ENCODE assay signal across 8 cellular contexts in the genomic region with DNA sequence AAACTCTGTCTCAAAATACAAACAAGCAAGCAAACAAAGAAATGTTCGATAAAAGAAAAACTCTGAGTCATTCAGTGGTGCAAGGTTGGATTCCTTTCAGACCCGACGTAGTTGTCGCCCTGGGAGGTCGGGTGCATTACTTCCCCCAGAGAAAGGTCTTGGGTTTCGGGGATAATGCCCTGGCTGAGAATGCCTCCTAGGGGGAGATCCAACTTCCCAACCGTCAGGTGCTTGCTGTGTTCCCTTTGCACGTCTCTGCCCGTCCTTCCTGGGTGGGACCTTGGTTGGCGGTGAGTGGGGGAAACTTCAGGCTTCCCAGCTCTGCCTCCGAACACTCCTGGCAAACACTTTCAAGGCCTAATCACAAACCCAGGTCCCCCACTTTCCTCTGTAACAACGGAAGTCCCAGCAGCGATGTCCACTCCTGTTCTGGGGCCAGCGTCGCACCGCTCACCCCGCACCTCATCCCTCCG. TPM values are rescaled to one million over a fixed set of nuclear protein-coding genes. Genes with fewer than 3 reads are reported as not detected.
DNase-seq lines count a peak whose midpoint lies in the region; ATAC-seq and TF ChIP-seq lines count a peak whose summit lies in the region.

No MANE protein-coding gene starts in this region.

- ATAC-seq in GM19043 (IDR thresholded peaks at IDR 0.05; ENCODE audit: low read depth, unreplicated experiment) (peak; percentile 0), naive B cell (ENCODE audit: low read depth in 2 of 2) (no peak), HG03139 (IDR thresholded peaks at IDR 0.05; ENCODE audit: unreplicated experiment) (no peak)

- no peak for TF ChIP-seq POLR2A in erythroblast (IDR thresholded peaks at IDR 0.05; ENCODE audit: low read length)

- no peaks in the 10 kb centered on the region for H3K9me3 Mint-ChIP-seq in naive B cell

- H3K27me3 Mint-ChIP-seq in naive B cell = no peaks in the 10 kb centered on the region

- H3K4me3 Mint-ChIP-seq in naive B cell = peak overlapping the region; percentile 88 to 98 (median 96)

- DNase-seq in AG08396 (ENCODE audit: low spot score) (peak; percentile 41), LoVo (ENCODE audit: low spot score) (peak; percentile 25), erythroblast (lab: John Stamatoyannopoulos, UW) (peak; percentile 77 to 86), naive B cell (no peak), inferior parietal cortex (ENCODE audit: extremely low spot score) (no peak)
- DNase-seq in activated CD4-positive, alpha-beta T cell treated with anti-CD3 and anti-CD28 coated beads for 4 hours = peak; percentile 14 to 15

- peaks cover 28 to 30% (median 30%) of the 10 kb centered on the region in 3 donors for H3K4me1 Mint-ChIP-seq in naive B cell

- no peaks in the 10 kb centered on the region for H3K36me3 Mint-ChIP-seq in naive B cell

- H3K27ac Mint-ChIP-seq in naive B cell = peak overlapping the region; percentile 59 to 97 (median 82)

RNA-seq across cellular contexts. Expression of a gene that starts 0.6 kb away (rescaled TPM):
- polyA plus RNA-seq in naive B cell (ENCODE audit: low read depth in 6 of 6) = 10 to 100 TPM; 39.2 to 57.5 (median 52.5) TPM

RNA-seq across cellular contexts. Expression of a gene that starts 0.7 kb away (rescaled TPM):
- polyA plus RNA-seq in naive B cell (ENCODE audit: low read depth in 6 of 6) = 10 to 100 TPM; 11.6 to 19.9 (median 14.9) TPM

Comparison
In these comparisons a context has a peak if more than half of its experiments do, and no peak if none do; other contexts are left out.
1. DNase-seq: peak in AG08396 (single experiment), LoVo (single experiment), activated CD4-positive, alpha-beta T cell treated with anti-CD3 and anti-CD28 coated beads for 4 hours (2 of 2) and erythroblast (2 of 2); none in naive B cell (single experiment) and inferior parietal cortex (single experiment).